In genomic region chr20:23350007-23350854, GRCh38 we compare ENCODE assay signal across 8 cellular contexts. TPM values are rescaled to one million over a fixed set of nuclear protein-coding genes. Genes with fewer than 3 reads are reported as not detected.
DNase-seq lines count a peak whose midpoint lies in the region; ATAC-seq and TF ChIP-seq lines count a peak whose summit lies in the region.

Gene NXT1, plus strand, starts transcription at chr20:23350791. Its CDS starts 3,251 bp downstream, at chr20:23354042.

- H3K27me3 ChIP-seq in left ventricle myocardium inferior (ENCODE audit: low read depth) (no peaks in the 10 kb centered on the region), prostate gland (replicated peaks; ENCODE audit: insufficient read depth) (no peaks in the 10 kb centered on the region)

- TF ChIP-seq CTCF in left ventricle myocardium inferior (IDR thresholded peaks at IDR 0.05; ENCODE audit: borderline replicate concordance) (peak; percentile 36), prostate gland (IDR thresholded peaks at IDR 0.05) (peak in 2 of 4 experiments; percentile 10 to 14)

- no peaks in the 10 kb centered on the region for H3K9me3 ChIP-seq in left ventricle myocardium inferior (replicated peaks)
- no peaks in the 10 kb centered on the region for H3K9me3 ChIP-seq in prostate gland

- H3K4me1 ChIP-seq in left ventricle myocardium inferior (peaks cover 31% of the 10 kb centered on the region), prostate gland (replicated peaks) (peaks cover 8% of the 10 kb centered on the region), urinary bladder (ENCODE audit: insufficient read depth) (no peaks in the 10 kb centered on the region)

- H3K27ac ChIP-seq in angular gyrus (ENCODE audit: low read depth, low read length): peak within 1 kb of the TSS; percentile 97
- peak within 1 kb of the TSS; percentile 100 for H3K27ac ChIP-seq in left ventricle myocardium inferior (replicated peaks)
- H3K27ac ChIP-seq in prostate gland: peak within 1 kb of the TSS; percentile 96 to 99
- H3K27ac ChIP-seq in urinary bladder (ENCODE audit: low read depth): peak within 1 kb of the TSS; percentile 95

- H3K36me3 ChIP-seq in left ventricle myocardium inferior (peaks cover 11% of the 10 kb centered on the region), prostate gland (no peaks in the 10 kb centered on the region), urinary bladder (ENCODE audit: insufficient read depth) (no peaks in the 10 kb centered on the region)

- TF ChIP-seq POLR2A in prostate gland (IDR thresholded peaks at IDR 0.05): peak; percentile 82

- DNase-seq in NCI-H187 (lab: John Stamatoyannopoulos, UW) (peak; percentile 68 to 76), T-helper 2 cell (peak; percentile 87 to 97 (median 96)), left ventricle myocardium inferior (peak; percentile 96), prostate gland (ENCODE audit: low spot score) (peak; percentile 98)

- ATAC-seq in GM18498 (IDR thresholded peaks at IDR 0.05; ENCODE audit: unreplicated experiment): peak; percentile 90
- peak; percentile 76 for ATAC-seq in HG02938 (IDR thresholded peaks at IDR 0.05; ENCODE audit: unreplicated experiment)

- intact Hi-C loops in left ventricle myocardium inferior (cut with micrococcal nuclease) (no loop called here), prostate gland (cut with DNase I) (loop anchor here (1.0 to 10.0 kb wide), 2 partner anchors 69 to 1705 kb away; partner anchors contain the start of gene ACSS1)

- H3K4me3 ChIP-seq in left ventricle myocardium inferior (peak within 1 kb of the TSS; percentile 99), prostate gland (peak within 1 kb of the TSS; percentile 88 to 89), urinary bladder (ENCODE audit: low read depth, low read length) (peak within 1 kb of the TSS; percentile 66)

- under 1% methylated on average over 75 of the region's 75 CpGs for WGBS in prostate gland
- under 1% methylated on average over 75 of the region's 75 CpGs for WGBS in urinary bladder

RNA-seq across cellular contexts. Expression of gene NXT1, which starts in this region (rescaled TPM):
- 7.3 TPM for total RNA-seq in left ventricle myocardium inferior
- 10 to 100 TPM; 39.2 to 59.8 TPM for total RNA-seq in prostate gland
- total RNA-seq in urinary bladder: 19.4 TPM
- polyA plus RNA-seq in urinary bladder: 30.4 TPM

Comparison
In these comparisons a context has a peak if more than half of its experiments do, and no peak if none do; other contexts are left out.
1. Peak in every context shown above with its lines: DNase-seq, ATAC-seq, H3K4me3 ChIP-seq and H3K27ac ChIP-seq.